2 cellular contexts compared by ENCODE assay signal in genomic region chr3:151880326-151880725, GRCh38.
TF ChIP-seq lines count a peak whose summit lies in the region.

No MANE protein-coding gene starts in this region.

TF ChIP-seq in IMR-90, 13 proteins besides CTCF, POLR2A, EP300 and RAD21 (continued from another document):
- TF ChIP-seq USF2 (IDR thresholded peaks at IDR 0.05; ENCODE audit: low read depth, low read length) (no peak), SMC3 (IDR thresholded peaks at IDR 0.05; ENCODE audit: low read depth, low read length) (no peak), NFE2L2 (IDR thresholded peaks at IDR 0.05; ENCODE audit: low read depth, low read length) (no peak), BHLHE40 (IDR thresholded peaks at IDR 0.05; ENCODE audit: low read depth, low read length) (no peak), MAFK (IDR thresholded peaks at IDR 0.05; ENCODE audit: low read depth, low read length) (no peak)

TF ChIP-seq in SK-N-SH treated with all-trans-retinoic acid at 6 μM for 48 hours, 23 proteins besides CTCF, POLR2A, EP300 and RAD21 (continued from another document):
- TF ChIP-seq POU6F1 (CRISPR knock-in tag; IDR thresholded peaks at IDR 0.05; ENCODE audit: borderline replicate concordance, low read depth), result no peak
- TF ChIP-seq PATZ1 (CRISPR knock-in tag; IDR thresholded peaks at IDR 0.05; ENCODE audit: borderline replicate concordance), result no peak
- no peak for TF ChIP-seq GLIS3 (CRISPR knock-in tag; IDR thresholded peaks at IDR 0.05)
- no peak for TF ChIP-seq CREB5 (CRISPR knock-in tag; IDR thresholded peaks at IDR 0.05; ENCODE audit: low read depth)
- no peak for TF ChIP-seq SNAI2 (CRISPR knock-in tag; IDR thresholded peaks at IDR 0.05)
- TF ChIP-seq ZC3H10 (CRISPR knock-in tag; IDR thresholded peaks at IDR 0.05), result no peak
- TF ChIP-seq RARB (CRISPR knock-in tag; IDR thresholded peaks at IDR 0.05), result no peak
